Comparison of ENCODE assay signal across 1 cellular context in the genomic region with DNA sequence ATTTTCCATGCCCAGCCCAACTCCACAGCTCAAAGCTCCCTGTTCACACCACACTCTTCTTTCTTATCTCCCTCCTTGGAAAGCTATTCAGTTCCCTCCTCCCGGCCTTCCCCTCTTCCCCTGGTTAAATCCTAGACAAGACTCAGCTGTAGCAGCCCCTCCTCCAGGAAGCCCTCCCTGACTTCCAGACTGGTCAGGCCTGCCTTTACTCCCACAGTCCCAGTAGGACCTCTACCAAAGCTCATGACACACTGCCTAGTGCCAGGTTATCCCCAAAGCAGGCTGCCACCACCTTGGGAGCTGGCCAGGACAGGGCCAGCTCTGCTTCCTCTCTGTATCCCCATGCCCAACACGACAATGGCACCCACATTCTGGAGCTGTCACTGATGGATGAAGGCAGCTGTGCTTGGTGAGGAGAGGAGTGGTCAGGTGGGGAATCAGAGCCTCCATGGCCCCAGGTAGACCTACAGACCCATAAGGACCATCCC.
TF ChIP-seq lines count a peak whose summit lies in the region.

No MANE protein-coding gene starts in this region.

TF ChIP-seq in HEK293, 187 proteins besides CTCF, POLR2A, EP300 and RAD21:
- TF ChIP-seq, protein P1, sequence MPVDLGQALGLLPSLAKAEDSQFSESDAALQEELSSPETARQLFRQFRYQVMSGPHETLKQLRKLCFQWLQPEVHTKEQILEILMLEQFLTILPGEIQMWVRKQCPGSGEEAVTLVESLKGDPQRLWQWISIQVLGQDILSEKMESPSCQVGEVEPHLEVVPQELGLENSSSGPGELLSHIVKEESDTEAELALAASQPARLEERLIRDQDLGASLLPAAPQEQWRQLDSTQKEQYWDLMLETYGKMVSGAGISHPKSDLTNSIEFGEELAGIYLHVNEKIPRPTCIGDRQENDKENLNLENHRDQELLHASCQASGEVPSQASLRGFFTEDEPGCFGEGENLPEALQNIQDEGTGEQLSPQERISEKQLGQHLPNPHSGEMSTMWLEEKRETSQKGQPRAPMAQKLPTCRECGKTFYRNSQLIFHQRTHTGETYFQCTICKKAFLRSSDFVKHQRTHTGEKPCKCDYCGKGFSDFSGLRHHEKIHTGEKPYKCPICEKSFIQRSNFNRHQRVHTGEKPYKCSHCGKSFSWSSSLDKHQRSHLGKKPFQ (tag by site-specific recombination; IDR thresholded peaks at IDR 0.05): 0 out of 2 replicates have a peak, but pooled peaks have one; percentile 15
- TF ChIP-seq, protein P2, sequence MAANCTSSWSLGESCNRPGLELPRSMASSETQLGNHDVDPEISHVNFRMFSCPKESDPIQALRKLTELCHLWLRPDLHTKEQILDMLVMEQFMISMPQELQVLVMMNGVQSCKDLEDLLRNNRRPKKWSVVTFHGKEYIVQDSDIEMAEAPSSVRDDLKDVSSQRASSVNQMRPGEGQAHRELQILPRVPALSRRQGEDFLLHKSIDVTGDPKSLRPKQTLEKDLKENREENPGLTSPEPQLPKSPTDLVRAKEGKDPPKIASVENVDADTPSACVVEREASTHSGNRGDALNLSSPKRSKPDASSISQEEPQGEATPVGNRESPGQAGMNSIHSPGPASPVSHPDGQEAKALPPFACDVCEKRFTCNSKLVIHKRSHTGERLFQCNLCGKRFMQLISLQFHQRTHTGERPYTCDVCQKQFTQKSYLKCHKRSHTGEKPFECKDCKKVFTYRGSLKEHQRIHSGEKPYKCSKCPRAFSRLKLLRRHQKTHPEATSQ (tag by site-specific recombination; IDR thresholded peaks at IDR 0.05): no peak
- TF ChIP-seq ZNF501 (tag by site-specific recombination; IDR thresholded peaks at IDR 0.05): no peak
- TF ChIP-seq ZNF341 (tag by site-specific recombination; IDR thresholded peaks at IDR 0.05; ENCODE audit: low read depth): no peak
- no peak for TF ChIP-seq ZNF654 (tag by site-specific recombination; IDR thresholded peaks at IDR 0.05; ENCODE audit: low read depth)
- TF ChIP-seq, protein P3, sequence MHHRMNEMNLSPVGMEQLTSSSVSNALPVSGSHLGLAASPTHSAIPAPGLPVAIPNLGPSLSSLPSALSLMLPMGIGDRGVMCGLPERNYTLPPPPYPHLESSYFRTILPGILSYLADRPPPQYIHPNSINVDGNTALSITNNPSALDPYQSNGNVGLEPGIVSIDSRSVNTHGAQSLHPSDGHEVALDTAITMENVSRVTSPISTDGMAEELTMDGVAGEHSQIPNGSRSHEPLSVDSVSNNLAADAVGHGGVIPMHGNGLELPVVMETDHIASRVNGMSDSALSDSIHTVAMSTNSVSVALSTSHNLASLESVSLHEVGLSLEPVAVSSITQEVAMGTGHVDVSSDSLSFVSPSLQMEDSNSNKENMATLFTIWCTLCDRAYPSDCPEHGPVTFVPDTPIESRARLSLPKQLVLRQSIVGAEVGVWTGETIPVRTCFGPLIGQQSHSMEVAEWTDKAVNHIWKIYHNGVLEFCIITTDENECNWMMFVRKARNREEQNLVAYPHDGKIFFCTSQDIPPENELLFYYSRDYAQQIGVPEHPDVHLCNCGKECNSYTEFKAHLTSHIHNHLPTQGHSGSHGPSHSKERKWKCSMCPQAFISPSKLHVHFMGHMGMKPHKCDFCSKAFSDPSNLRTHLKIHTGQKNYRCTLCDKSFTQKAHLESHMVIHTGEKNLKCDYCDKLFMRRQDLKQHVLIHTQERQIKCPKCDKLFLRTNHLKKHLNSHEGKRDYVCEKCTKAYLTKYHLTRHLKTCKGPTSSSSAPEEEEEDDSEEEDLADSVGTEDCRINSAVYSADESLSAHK (tag by site-specific recombination; IDR thresholded peaks at IDR 0.05): no peak
